8 cellular contexts compared by ENCODE assay signal in the genomic region with DNA sequence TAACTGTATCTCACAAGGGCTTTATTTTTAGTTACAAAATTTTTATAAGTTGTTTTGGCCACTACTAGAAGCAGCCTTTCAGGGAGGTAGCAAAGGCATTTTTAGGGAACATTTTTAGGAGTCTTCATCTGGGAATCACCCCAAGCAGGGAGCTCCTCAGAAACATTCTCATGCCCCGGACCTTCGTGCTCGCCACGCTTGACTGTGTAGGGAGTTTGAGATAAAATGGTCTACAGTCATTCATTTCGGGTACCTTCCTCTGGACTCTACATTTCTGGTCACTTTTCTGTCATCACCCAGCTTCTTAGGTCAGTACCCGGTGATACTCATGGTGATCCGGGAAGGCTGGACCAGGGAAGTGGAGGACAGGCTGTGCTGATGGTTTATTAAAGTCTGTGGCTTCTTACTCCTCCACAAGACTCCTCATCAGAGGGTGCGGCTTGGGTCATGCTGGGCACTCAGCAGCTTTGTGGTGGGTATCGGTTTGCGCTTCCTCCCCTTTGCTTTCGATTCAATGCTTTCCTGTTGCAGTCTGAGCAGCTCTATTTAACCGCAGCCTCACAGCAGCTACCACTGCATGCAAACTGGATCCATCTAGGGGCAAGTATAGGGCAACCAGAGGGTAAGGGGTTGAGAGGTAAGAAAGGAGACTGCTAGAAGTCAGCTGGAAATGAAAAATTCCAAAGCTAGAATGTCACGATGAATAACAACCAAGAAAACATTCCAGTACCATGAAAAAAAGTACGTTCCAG. TPM values are rescaled to one million over a fixed set of nuclear protein-coding genes. Genes with fewer than 3 reads are reported as not detected.
DNase-seq lines count a peak whose midpoint lies in the region; ATAC-seq and TF ChIP-seq lines count a peak whose summit lies in the region.
"Not testable (repeated sequence)": the region's sequence is repeated elsewhere in the genome, so short reads cannot be mapped to it uniquely, and the experiment has no call there.

No MANE protein-coding gene starts in this region.

- TF ChIP-seq CTCF in astrocyte of the cerebellum (IDR thresholded peaks at IDR 0.05; ENCODE audit: low read depth, low read length, missing control alignments), result not testable (repeated sequence)

- H3K4me3 ChIP-seq in astrocyte of the cerebellum (ENCODE audit: low read depth, low read length), result not testable (repeated sequence)

- POLR2A ChIA-PET in activated CD4-positive, alpha-beta T cell treated with anti-CD3 and anti-CD28 coated beads, Interleukin-2, amount 10 ng/mL, durations not matched to agents 7 days and 5 days (lab: Charles Lee), result not testable (repeated sequence)

- peak overlapping the region; percentile 54 for H3K27ac Mint-ChIP-seq in activated CD4-positive, alpha-beta T cell treated with anti-CD3 and anti-CD28 coated beads, Interleukin-2, amount 10 ng/mL, durations not matched to agents 7 days and 5 days

- not testable (repeated sequence) for H3K27me3 Mint-ChIP-seq in activated CD4-positive, alpha-beta T cell treated with anti-CD3 and anti-CD28 coated beads, Interleukin-2, amount 10 ng/mL, durations not matched to agents 7 days and 5 days

- not testable (repeated sequence) for H3K36me3 Mint-ChIP-seq in activated CD4-positive, alpha-beta T cell treated with anti-CD3 and anti-CD28 coated beads, Interleukin-2, amount 10 ng/mL, durations not matched to agents 7 days and 5 days (ENCODE audit: low read depth)

- not testable (repeated sequence) for H3K9me3 Mint-ChIP-seq in activated CD4-positive, alpha-beta T cell treated with anti-CD3 and anti-CD28 coated beads, Interleukin-2, amount 10 ng/mL, durations not matched to agents 7 days and 5 days

- in situ Hi-C loops in astrocyte of the cerebellum (cut with HindIII; ENCODE audit: low sequenced_read_pairs), result not testable (repeated sequence)

- peak overlapping the region; percentile 33 for H3K4me3 Mint-ChIP-seq in activated CD4-positive, alpha-beta T cell treated with anti-CD3 and anti-CD28 coated beads, Interleukin-2, amount 10 ng/mL, durations not matched to agents 7 days and 5 days

- H3K4me1 Mint-ChIP-seq in activated CD4-positive, alpha-beta T cell treated with anti-CD3 and anti-CD28 coated beads, Interleukin-2, amount 10 ng/mL, durations not matched to agents 7 days and 5 days, result peaks cover 23% of the 10 kb centered on the region

- ATAC-seq in GM19324 (IDR thresholded peaks at IDR 0.05; ENCODE audit: low FRiP score, unreplicated experiment) (peak; percentile 97), HG02981 (IDR thresholded peaks at IDR 0.05; ENCODE audit: unreplicated experiment) (peak; percentile 98), left lobe of liver (peak; percentile 31)

- DNase-seq in AML-193 (lab: John Stamatoyannopoulos, UW), result peak; percentile 39 to 41
- DNase-seq in NCI-H226, result peak; percentile 6
- DNase-seq in activated CD4-positive, alpha-beta T cell treated with anti-CD3 and anti-CD28 coated beads, Interleukin-2, amount 10 ng/mL, durations not matched to agents 7 days and 5 days, result peak; percentile 83
- DNase-seq in astrocyte of the cerebellum (ENCODE audit: low read depth), result peak; percentile 50
- not testable (repeated sequence) for DNase-seq in left lobe of liver (ENCODE audit: low spot score)
- peak; percentile 9 to 56 for DNase-seq in stimulated activated CD4-positive, alpha-beta T cell treated with anti-CD3 and anti-CD28 coated beads, Interleukin-4, amount 100 ng/mL, for 4 hours

- CTCF ChIA-PET in activated CD4-positive, alpha-beta T cell treated with anti-CD3 and anti-CD28 coated beads, Interleukin-2, amount 10 ng/mL, durations not matched to agents 7 days and 5 days (lab: Charles Lee), result not testable (repeated sequence)

RNA-seq across cellular contexts. Expression of gene SEC22B, which starts 33.6 kb away (rescaled TPM):
- total RNA-seq in activated CD4-positive, alpha-beta T cell treated with anti-CD3 and anti-CD28 coated beads, Interleukin-2, amount 10 ng/mL, durations not matched to agents 7 days and 5 days, result 10 to 100 TPM; 24.4 to 28.1 TPM
- total RNA-seq in left lobe of liver, result 18.5 TPM

Comparison
In these comparisons a context has a peak if more than half of its experiments do, and no peak if none do; other contexts are left out.
1. ATAC-seq: peak in every context shown above with its lines; median percentile 98 in HG02981; 97 in GM19324; 31 in left lobe of liver.